ENCODE assay signal across 1 cellular context in the genomic region with DNA sequence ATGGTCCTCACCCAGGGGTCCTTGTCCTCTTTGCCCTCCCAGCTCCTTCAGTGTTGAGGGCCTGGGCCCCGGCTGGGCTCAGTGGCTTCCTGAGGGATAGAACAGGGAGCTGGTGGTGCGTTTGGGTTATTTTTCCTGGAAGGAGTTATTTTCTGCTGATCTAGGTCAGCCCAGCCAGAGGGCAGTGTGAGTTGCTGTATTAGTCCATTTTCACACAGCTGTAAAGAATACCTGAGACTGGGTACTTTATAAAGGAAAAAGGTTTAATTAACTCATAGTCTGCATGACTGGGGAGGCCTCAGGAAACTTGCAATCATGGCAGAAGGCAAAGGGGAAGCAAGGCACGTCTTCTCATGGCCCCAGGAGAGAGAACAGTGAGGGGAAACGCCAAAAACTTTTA.
TF ChIP-seq lines count a peak whose summit lies in the region.

No MANE protein-coding gene starts in this region.

TF ChIP-seq in K562, 482 proteins besides CTCF, POLR2A, EP300 and RAD21 (continued from another document):
- TF ChIP-seq, protein P1, sequence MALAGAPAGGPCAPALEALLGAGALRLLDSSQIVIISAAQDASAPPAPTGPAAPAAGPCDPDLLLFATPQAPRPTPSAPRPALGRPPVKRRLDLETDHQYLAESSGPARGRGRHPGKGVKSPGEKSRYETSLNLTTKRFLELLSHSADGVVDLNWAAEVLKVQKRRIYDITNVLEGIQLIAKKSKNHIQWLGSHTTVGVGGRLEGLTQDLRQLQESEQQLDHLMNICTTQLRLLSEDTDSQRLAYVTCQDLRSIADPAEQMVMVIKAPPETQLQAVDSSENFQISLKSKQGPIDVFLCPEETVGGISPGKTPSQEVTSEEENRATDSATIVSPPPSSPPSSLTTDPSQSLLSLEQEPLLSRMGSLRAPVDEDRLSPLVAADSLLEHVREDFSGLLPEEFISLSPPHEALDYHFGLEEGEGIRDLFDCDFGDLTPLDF (CRISPR knock-in tag; IDR thresholded peaks at IDR 0.05): no peak
- no peak for TF ChIP-seq CHD2 (IDR thresholded peaks at IDR 0.05; ENCODE audit: low read depth, low read length)
- TF ChIP-seq ZNF41 (CRISPR knock-in tag; conservative IDR thresholded peaks at IDR 0.05): no peak
- no peak for TF ChIP-seq HDAC3 (IDR thresholded peaks at IDR 0.05; ENCODE audit: borderline replicate concordance, partially characterized antibody)
